In genomic region chr15:31098953-31099740, GRCh38 we compare ENCODE assay signal across 15 cellular contexts. TPM values are rescaled to one million over a fixed set of nuclear protein-coding genes. Genes with fewer than 3 reads are reported as not detected.
DNase-seq lines count a peak whose midpoint lies in the region; FAIRE-seq and TF ChIP-seq lines count a peak whose summit lies in the region.
"Had no signal": no experiment of that assay in that cellular context is flagged by ENCODE, and none has a peak within 500 bp of the region (broad histone marks: within the 10 kb centered on the region; RNA-seq: fewer than 3 reads in every experiment).

No MANE protein-coding gene starts in this region.

- dilution Hi-C loops in endothelial cell of umbilical vein (cut with MboI; ENCODE audit: extremely low pct_ligation_motif_present, low sequenced_read_pairs): no loop called here

- H3K27me3 ChIP-seq in endothelial cell of umbilical vein (ENCODE audit: control insufficient read depth in 2 of 2, insufficient read depth in 2 of 2, low read length in 2 of 2): peaks cover 3% of the 10 kb centered on the region in 2 experiments

- DNase-seq in GM20000 (ENCODE audit: low spot score): peak; percentile 27
- DNase-seq in NCI-H2227 treated with DMSO at 0.1 percent for 48 hours (lab: John Stamatoyannopoulos, UW): peak; percentile 4
- peak; percentile 25 for DNase-seq in endothelial cell of umbilical vein (ENCODE audit: low read depth, low spot score)
- peak; percentile 47 for DNase-seq in retina
- DNase-seq in iPS-NIHi7 (ENCODE audit: extremely low spot score): no peak
- DNase-seq in OCI-M2 (lab: John Stamatoyannopoulos, UW; ENCODE audit: unreplicated experiment): no peak
- DNase-seq in T-helper 1 cell: no peak
- DNase-seq: activated CD8-positive, alpha-beta T cell treated with anti-CD3 and anti-CD28 coated beads, Interleukin-2, amount 10 ng/mL, durations not matched to agents 7 days and 5 days; cortex of kidney; Kasumi-1; mesendoderm; T-helper 17 cell had no signal

- POLR2A ChIA-PET in endothelial cell of umbilical vein (lab: Charles Lee): no interaction called here

- TF ChIP-seq CTCF in GM20000 (IDR thresholded peaks at IDR 0.05; ENCODE audit: extremely low read depth, missing control alignments) (no peak), endothelial cell of umbilical vein (IDR thresholded peaks at IDR 0.05; ENCODE audit: extremely low read depth in 1 of 2, insufficient read depth in 1 of 2, low read depth in 1 of 2, low read length in 2 of 2) (no peak)

- H3K9me3 ChIP-seq in endothelial cell of umbilical vein (replicated peaks; ENCODE audit: control insufficient read depth, insufficient read depth, low read length): no peaks in the 10 kb centered on the region

- BruUV-seq in endothelial cell of umbilical vein (replicated peaks; lab: Mats Ljungman, UMichigan): no TSS peak

- no peak overlapping the region for H2AFZ ChIP-seq in endothelial cell of umbilical vein (ENCODE audit: low read depth, low read length)

- H3K9me1 ChIP-seq in endothelial cell of umbilical vein (replicated peaks; ENCODE audit: control insufficient read depth, extremely low read depth, insufficient read depth, low read length): no peaks in the 10 kb centered on the region

- CTCF ChIA-PET in endothelial cell of umbilical vein (lab: Charles Lee): interaction anchor here (1.4 kb wide), 1 partner anchor 17 kb away, joined by 3 read pairs; no protein-coding TSS in a partner anchor

- H4K20me1 ChIP-seq in endothelial cell of umbilical vein (replicated peaks; ENCODE audit: control insufficient read depth, extremely low read depth, insufficient read depth, low read length): no peaks in the 10 kb centered on the region

- H3K4me2 ChIP-seq in endothelial cell of umbilical vein (ENCODE audit: insufficient read depth, low read length): no peak overlapping the region

- no peaks in the 10 kb centered on the region for H3K36me3 ChIP-seq in endothelial cell of umbilical vein (ENCODE audit: control insufficient read depth in 2 of 2, extremely low read depth in 1 of 2, insufficient read depth in 2 of 2, low read length in 2 of 2)

- TF ChIP-seq POLR2A in endothelial cell of umbilical vein (IDR thresholded peaks at IDR 0.05; ENCODE audit: low read depth, low read length): no peak

- H3K9ac ChIP-seq in endothelial cell of umbilical vein (replicated peaks; ENCODE audit: extremely low read depth, insufficient read depth, low read length): no peak overlapping the region

- no peak for FAIRE-seq in endothelial cell of umbilical vein (lab: Jason Lieb, UNC)

- no peaks in the 10 kb centered on the region for H3K79me2 ChIP-seq in endothelial cell of umbilical vein (ENCODE audit: control insufficient read depth, insufficient read depth, low read length)

- H3K4me3 ChIP-seq in endothelial cell of umbilical vein (replicated peaks in 1 of 3; ENCODE audit: insufficient read depth in 1 of 3, low read depth in 1 of 3, low read length in 3 of 3): no peak overlapping the region

- intact Hi-C loops in endothelial cell of umbilical vein (cut with micrococcal nuclease): no loop called here

- no peaks in the 10 kb centered on the region for H3K4me1 ChIP-seq in endothelial cell of umbilical vein (ENCODE audit: control insufficient read depth, extremely low read depth, insufficient read depth, low read length)

- H3K27ac ChIP-seq in endothelial cell of umbilical vein (ENCODE audit: insufficient read depth, low read depth, low read length): no peak overlapping the region

TF ChIP-seq in endothelial cell of umbilical vein, 7 proteins besides CTCF, POLR2A, EP300 and RAD21:
- TF ChIP-seq FOS (IDR thresholded peaks at IDR 0.05; ENCODE audit: borderline replicate concordance, insufficient read depth, low read length): no peak
- TF ChIP-seq, protein P1, sequence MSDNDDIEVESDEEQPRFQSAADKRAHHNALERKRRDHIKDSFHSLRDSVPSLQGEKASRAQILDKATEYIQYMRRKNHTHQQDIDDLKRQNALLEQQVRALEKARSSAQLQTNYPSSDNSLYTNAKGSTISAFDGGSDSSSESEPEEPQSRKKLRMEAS (IDR thresholded peaks at IDR 0.05; ENCODE audit: insufficient read depth, insufficient read length): no peak
- no peak for TF ChIP-seq POLR2AphosphoS5 (IDR thresholded peaks at IDR 0.05; ENCODE audit: insufficient read depth, low read depth, low read length)
- TF ChIP-seq MYC (IDR thresholded peaks at IDR 0.05; ENCODE audit: low read depth, low read length): no peak
- TF ChIP-seq JUN (IDR thresholded peaks at IDR 0.05; ENCODE audit: borderline replicate concordance, insufficient read depth, insufficient read length, low read depth): no peak
- TF ChIP-seq EZH2 (IDR thresholded peaks at IDR 0.05; ENCODE audit: borderline replicate concordance, low read depth, low read length, severe bottlenecking): no peak
- TF ChIP-seq GATA2 (IDR thresholded peaks at IDR 0.05; ENCODE audit: insufficient read depth, insufficient read length, low read depth, low read length): no peak

RNA-seq across cellular contexts. Expression of gene TRPM1, which starts 2.4 kb away (rescaled TPM):
- total RNA-seq in endothelial cell of umbilical vein: 0.53 TPM in 1 of 2 replicates, not detected in the other
- 0.19 and 0.54 TPM in 2 replicates for polyA plus RNA-seq in endothelial cell of umbilical vein
- polyA plus RNA-seq in endothelial cell of umbilical vein (2011; cell fraction: cytosol; rRNA removed): 0.15 and 0.25 TPM in 2 replicates
- 0.08 and 0.41 TPM in 2 replicates for polyA plus RNA-seq in endothelial cell of umbilical vein (2011; cell fraction: nucleus; rRNA removed)
- polyA plus RNA-seq in endothelial cell of umbilical vein (2012): 0.33 TPM in 1 of 2 replicates, not detected in the other
- polyA minus RNA-seq in endothelial cell of umbilical vein: 0.39 and 0.55 TPM in 2 replicates
- polyA minus RNA-seq in endothelial cell of umbilical vein (2011; cell fraction: cytosol; rRNA and poly(A)+ RNA removed): not detected
- polyA minus RNA-seq in endothelial cell of umbilical vein (2011; cell fraction: nucleus; rRNA and poly(A)+ RNA removed): 1.1 TPM in 1 of 2 replicates, not detected in the other
- total RNA-seq: activated CD8-positive, alpha-beta T cell treated with anti-CD3 and anti-CD28 coated beads, Interleukin-2, amount 10 ng/mL, durations not matched to agents 7 days and 5 days; glomerular endothelial cell; sciatic nerve; T-helper 17 cell; ureter had no signal

Comparison
In these comparisons a context has a peak if more than half of its experiments do, and no peak if none do; other contexts are left out.
1. DNase-seq: peak in GM20000 (single experiment), NCI-H2227 treated with DMSO at 0.1 percent for 48 hours (single experiment), endothelial cell of umbilical vein (single experiment) and retina (single experiment); none in iPS-NIHi7 (single experiment), OCI-M2 (single experiment) and T-helper 1 cell (0 of 5).